12 cellular contexts compared by ENCODE assay signal in genomic region chrX:116292183-116292582, GRCh38.
"Had no signal": no experiment of that assay in that cellular context is flagged by ENCODE, and none has a peak within 500 bp of the region (broad histone marks: within the 10 kb centered on the region; RNA-seq: fewer than 3 reads in every experiment).

No MANE protein-coding gene starts in this region.

- H3K9me3 Mint-ChIP-seq: HFFc6, IgD-negative memory B cell had no signal

- H3K4me3 Mint-ChIP-seq: HFFc6, IgD-negative memory B cell had no signal

- H3K4me1 ChIP-seq: HAP-1 had no signal

- H3K27ac Mint-ChIP-seq: HFFc6, IgD-negative memory B cell had no signal

- H3K4me1 Mint-ChIP-seq: IgD-negative memory B cell had no signal

- H3K4me3 ChIP-seq: GM23248, HAP-1 had no signal

- H3K9ac ChIP-seq: GM23248, KMS-11 had no signal

- H3K36me3 Mint-ChIP-seq: IgD-negative memory B cell had no signal

- H3K27me3 Mint-ChIP-seq: IgD-negative memory B cell had no signal

- DNase-seq: GM23248, GOT3, H7, HFFc6, Karpas-422, KBM-7 had no signal

- ATAC-seq: HCT116, HepG2 had no signal

- H3K9me3 ChIP-seq: HAP-1 had no signal

- H3K36me3 ChIP-seq: HAP-1 had no signal

- H2AFZ ChIP-seq: GM23248 had no signal

- FAIRE-seq: HepG2 had no signal

- H3K4me2 ChIP-seq: KMS-11 had no signal

- H3K27ac ChIP-seq: GM23248, HL-60, KMS-11 had no signal
